Comparison of ENCODE assay signal across 8 cellular contexts in the genomic region with DNA sequence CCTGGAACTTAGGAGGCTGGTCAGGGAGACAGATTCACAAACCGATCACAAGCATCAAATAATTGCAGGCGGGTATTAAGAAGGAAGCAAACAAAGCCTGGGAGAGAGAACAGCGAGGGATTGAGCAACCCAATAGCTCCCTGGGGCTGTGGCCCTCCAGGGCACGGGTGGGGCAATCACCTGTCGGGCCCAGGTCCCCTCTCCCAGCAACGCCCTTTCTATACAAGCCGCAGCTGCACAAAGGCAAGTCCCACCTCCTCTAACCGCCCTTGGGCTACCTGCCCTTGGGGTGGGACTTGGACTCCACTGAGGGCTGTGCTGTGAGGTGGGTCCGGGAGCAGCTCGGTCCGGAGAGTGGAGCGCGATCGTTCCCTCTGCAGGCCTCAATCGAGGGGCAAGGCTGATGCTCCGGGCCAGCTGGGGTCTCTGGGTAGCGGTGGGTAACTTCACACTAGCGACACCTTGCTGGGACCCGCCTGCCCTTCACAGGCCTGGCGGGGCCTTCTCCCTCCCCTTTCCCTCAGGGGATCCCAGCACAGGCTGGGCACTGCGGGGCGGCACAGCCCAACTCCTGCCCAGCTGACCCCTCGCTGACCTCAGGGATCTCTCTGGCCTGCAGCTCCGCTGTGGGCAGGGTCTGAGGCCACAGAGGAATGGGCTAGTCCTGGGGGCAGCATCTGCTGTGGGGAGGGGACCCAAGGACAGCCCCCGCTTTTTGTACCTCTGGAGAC. TPM values are rescaled to one million over a fixed set of nuclear protein-coding genes. Genes with fewer than 3 reads are reported as not detected.
DNase-seq lines count a peak whose midpoint lies in the region; ATAC-seq, FAIRE-seq and TF ChIP-seq lines count a peak whose summit lies in the region.

No MANE protein-coding gene starts in this region.

- H3K27ac Mint-ChIP-seq in CD4-positive, alpha-beta T cell, result peak overlapping the region; percentile 97
- H3K27ac Mint-ChIP-seq in type B pancreatic cell, result peak overlapping the region; percentile 99

- peak overlapping the region; percentile 96 for H3K27ac ChIP-seq in CD4-positive, alpha-beta T cell (ENCODE audit: low read depth, low read length)
- peak overlapping the region; percentile 76 for H3K27ac ChIP-seq in HepG2 (ENCODE audit: extremely low read length, insufficient read depth, low read length)

- H3K4me1 ChIP-seq in adipocyte (ENCODE audit: control insufficient read depth, insufficient read depth, low read length), result peaks cover 27% of the 10 kb centered on the region
- peaks cover 39% of the 10 kb centered on the region for H3K4me1 ChIP-seq in HepG2 (ENCODE audit: insufficient read depth, low read length)

- H3K4me3 ChIP-seq in LNCaP clone FGC (ENCODE audit: low read depth, low read length) (peak overlapping the region; percentile 84), adipocyte (ENCODE audit: low read length) (peak overlapping the region; percentile 59), HepG2 (replicated peaks in 1 of 3; ENCODE audit: insufficient read depth in 1 of 3, low read depth in 2 of 3, low read length in 3 of 3) (peak overlapping the region; percentile 41 to 74 (median 54); a peak in 5 of 6 replicates)

- WGBS in HepG2 (ENCODE audit: low lambda C conversion rate), result 52% methylated on average over 10 of the region's 25 CpGs

- no peak for DNase-seq in CD4-positive, alpha-beta T cell
- DNase-seq in LNCaP clone FGC (ENCODE audit: low read depth), result peak; percentile 79
- no peak for DNase-seq in adipocyte (ENCODE audit: low read depth)
- DNase-seq in HepG2 (ENCODE audit: low spot score), result no peak
- DNase-seq in type B pancreatic cell (ENCODE audit: extremely low spot score, unreplicated experiment), result no peak

- no peaks in the 10 kb centered on the region for H4K20me1 ChIP-seq in HepG2 (ENCODE audit: insufficient read depth, low read length)

- H3K36me3 ChIP-seq in adipocyte (ENCODE audit: control insufficient read depth, insufficient read depth, low read length, severe bottlenecking) (peaks cover 29% of the 10 kb centered on the region), HepG2 (replicated peaks in 1 of 2; ENCODE audit: control insufficient read depth in 1 of 2, insufficient read depth in 2 of 2, low read length in 2 of 2) (peaks cover 14 to 23% of the 10 kb centered on the region in 2 experiments)

- H3K9me3 ChIP-seq in CD4-positive, alpha-beta T cell (ENCODE audit: control insufficient read depth, low read length), result no peaks in the 10 kb centered on the region
- H3K9me3 ChIP-seq in adipocyte (ENCODE audit: control insufficient read depth, low read length) (no peaks in the 10 kb centered on the region), HepG2 (ENCODE audit: low read length) (no peaks in the 10 kb centered on the region)

- in situ Hi-C loops in HepG2 (cut with HindIII; ENCODE audit: extremely low pct_ligation_motif_present, low pct_unique_long_range_greater_than_20kb), result no loop called here

- H3K9ac ChIP-seq in adipocyte (ENCODE audit: low read length) (peak overlapping the region; percentile 79), HepG2 (ENCODE audit: insufficient read depth, low read depth, low read length) (peak overlapping the region; percentile 77)

- TF ChIP-seq RAD21 in HepG2 (CRISPR knock-in tag; IDR thresholded peaks at IDR 0.05), result no peak

- no peak for ATAC-seq in CD4-positive, alpha-beta T cell (ENCODE audit: poor library complexity)
- peak; percentile 29 for ATAC-seq in HepG2
- no peak for ATAC-seq in GM21528 (IDR thresholded peaks at IDR 0.05; ENCODE audit: low FRiP score, unreplicated experiment)
- ATAC-seq in GM21529 (IDR thresholded peaks at IDR 0.05; ENCODE audit: unreplicated experiment), result no peak
- no peak for ATAC-seq in HG03520 (IDR thresholded peaks at IDR 0.05; ENCODE audit: unreplicated experiment)

- no peaks in the 10 kb centered on the region for H3K27me3 Mint-ChIP-seq in CD4-positive, alpha-beta T cell
- no peaks in the 10 kb centered on the region for H3K27me3 Mint-ChIP-seq in type B pancreatic cell

- H2AFZ ChIP-seq in HepG2 (ENCODE audit: low read length), result peak overlapping the region; percentile 94

- peak overlapping the region; percentile 94 for H3K4me2 ChIP-seq in HepG2 (ENCODE audit: low read depth, low read length)

- H3K36me3 Mint-ChIP-seq in CD4-positive, alpha-beta T cell (ENCODE audit: low read depth), result peaks cover 68% of the 10 kb centered on the region
- H3K36me3 Mint-ChIP-seq in type B pancreatic cell, result peaks cover 18% of the 10 kb centered on the region

- no peak for TF ChIP-seq POLR2A in HepG2 (IDR thresholded peaks at IDR 0.05; ENCODE audit: insufficient read depth in 1 of 2, low read depth in 2 of 2, low read length in 2 of 2)

- peak overlapping the region; percentile 90 for H3K4me3 Mint-ChIP-seq in CD4-positive, alpha-beta T cell
- H3K4me3 Mint-ChIP-seq in type B pancreatic cell, result peak overlapping the region; percentile 95

- TF ChIP-seq CTCF in CD4-positive, alpha-beta T cell (IDR thresholded peaks at IDR 0.05), result no peak
- TF ChIP-seq CTCF in LNCaP clone FGC (IDR thresholded peaks at IDR 0.05; ENCODE audit: control insufficient read depth, extremely low read depth, insufficient read depth), result no peak
- TF ChIP-seq CTCF in HepG2 (CRISPR knock-in tag; IDR thresholded peaks at IDR 0.05), result no peak
- peak; percentile 19 for TF ChIP-seq CTCF in type B pancreatic cell (conservative IDR thresholded peaks at IDR 0.05)

- peaks cover 2% of the 10 kb centered on the region for H3K79me2 ChIP-seq in HepG2 (ENCODE audit: insufficient read depth, low read length)

- H3K27me3 ChIP-seq in CD4-positive, alpha-beta T cell (ENCODE audit: control insufficient read depth, insufficient read depth, low read length), result no peaks in the 10 kb centered on the region
- H3K27me3 ChIP-seq in adipocyte (replicated peaks; ENCODE audit: control insufficient read depth, insufficient read depth, low read length) (no peaks in the 10 kb centered on the region), HepG2 (ENCODE audit: control insufficient read depth in 1 of 2, insufficient read depth in 2 of 2, low read length in 2 of 2) (no peaks in the 10 kb centered on the region)

- TF ChIP-seq EP300 in HepG2 (IDR thresholded peaks at IDR 0.05; ENCODE audit: low read depth in 2 of 2, low read length in 2 of 2) (no peak), HepG2 (CRISPR knock-in tag; IDR thresholded peaks at IDR 0.05; ENCODE audit: borderline replicate concordance) (no peak)

- POLR2A ChIA-PET in CD4-positive, alpha-beta T cell (lab: Charles Lee), result interaction anchor here (1.6 to 16.4 kb wide), 8 partner anchors 8 to 273 kb away, joined by 4 to 963 read pairs (median 8); a partner anchor contains a TSS
- POLR2A ChIA-PET in HepG2 (lab: Yijun Ruan, JAX), result interaction anchor here (0.7 to 8.0 kb wide), 12 partner anchors 17 to 146 kb away, joined by 3 to 180 read pairs (median 4); a partner anchor contains a TSS

- no peak for FAIRE-seq in HepG2 (lab: Jason Lieb, UNC)

- CTCF ChIA-PET in CD4-positive, alpha-beta T cell (lab: Charles Lee), result interaction anchor here (1.1 to 13.3 kb wide), 6 partner anchors 15 to 71 kb away, joined by 4 to 324 read pairs (median 11); a partner anchor contains a TSS
- CTCF ChIA-PET in HepG2 (lab: Yijun Ruan, JAX; ENCODE audit: low intra/inter-chr PET ratio, low total read pairs), result interaction anchor here (1.3 to 1.7 kb wide), 3 partner anchors 16 to 94 kb away, joined by 3 to 11 read pairs (median 5); a partner anchor contains a TSS

- no peaks in the 10 kb centered on the region for H3K9me3 Mint-ChIP-seq in CD4-positive, alpha-beta T cell
- no peaks in the 10 kb centered on the region for H3K9me3 Mint-ChIP-seq in type B pancreatic cell

- H3K4me1 Mint-ChIP-seq in CD4-positive, alpha-beta T cell (ENCODE audit: low read depth), result peaks cover 66% of the 10 kb centered on the region
- H3K4me1 Mint-ChIP-seq in type B pancreatic cell (ENCODE audit: unreplicated experiment), result peaks cover 18% of the 10 kb centered on the region

- TSS peak; percentile 78 for BruUV-seq in HepG2 (replicated peaks; lab: Mats Ljungman, UMichigan)

- intact Hi-C loops in CD4-positive, alpha-beta T cell (cut with DNase I, micrococcal nuclease), result no loop called here
- intact Hi-C loops in HepG2 (cut with micrococcal nuclease; ENCODE audit: unreplicated experiment), result loop anchor here (1.0 kb wide), 1 partner anchor 16 kb away; no protein-coding TSS in a partner anchor

RNA-seq across cellular contexts. Expression of a gene that starts 8.0 kb away (rescaled TPM):
- total RNA-seq in CD4-positive, alpha-beta T cell, result 100 to 1,000 TPM; 138 to 147 TPM
- 291 and 394 TPM in 2 replicates for total RNA-seq in HepG2 (2016; rRNA removed; fragmentation: Illumina TruSeq; extraction: Trizol)
- 224 and 243 TPM in 2 replicates for total RNA-seq in HepG2 (2016; cell fraction: cytosol; rRNA removed; fragmentation: Illumina TruSeq; extraction: Trizol; ENCODE audit: low read depth)
- total RNA-seq in HepG2 (2016; cell fraction: insoluble cytoplasmic fraction; rRNA removed; fragmentation: Illumina TruSeq; extraction: Trizol), result 284 and 404 TPM in 2 replicates
- total RNA-seq in HepG2 (2016; cell fraction: membrane; rRNA removed; fragmentation: Illumina TruSeq; extraction: Trizol), result 358 and 365 TPM in 2 replicates
- 232 and 256 TPM in 2 replicates for total RNA-seq in HepG2 (2016; cell fraction: nucleus; rRNA removed; fragmentation: Illumina TruSeq; extraction: Trizol)
- polyA plus RNA-seq in HepG2 (2011; rRNA removed), result 425 and 468 TPM in 2 replicates
- polyA plus RNA-seq in HepG2 (2011; cell fraction: cytosol; rRNA removed), result 471 and 553 TPM in 2 replicates
- polyA plus RNA-seq in HepG2 (2011; cell fraction: nucleus; rRNA removed), result 362 and 507 TPM in 2 replicates
- polyA plus RNA-seq in HepG2 (2012), result 214 and 248 TPM in 2 replicates
- 212 and 232 TPM in 2 replicates for polyA plus RNA-seq in HepG2 (2016; cell fraction: cytosol; fragmentation: Illumina TruSeq; extraction: Trizol; ENCODE audit: low read depth)
- polyA plus RNA-seq in HepG2 (2016; cell fraction: insoluble cytoplasmic fraction; fragmentation: Illumina TruSeq; extraction: Trizol; ENCODE audit: low read depth), result 290 and 308 TPM in 2 replicates
- polyA plus RNA-seq in HepG2 (2016; cell fraction: membrane; fragmentation: Illumina TruSeq; extraction: Trizol; ENCODE audit: low read depth), result 313 and 326 TPM in 2 replicates
- polyA plus RNA-seq in HepG2 (2016; cell fraction: nucleus; fragmentation: Illumina TruSeq; extraction: Trizol; ENCODE audit: insufficient read depth, low read depth), result 428 and 438 TPM in 2 replicates
- 299 and 308 TPM in 2 replicates for polyA minus RNA-seq in HepG2 (2011; rRNA and poly(A)+ RNA removed; ENCODE audit: low replicate concordance)
- polyA minus RNA-seq in HepG2 (2011; cell fraction: cytosol; rRNA and poly(A)+ RNA removed), result 80.4 and 95.3 TPM in 2 replicates
- 135 and 142 TPM in 2 replicates for polyA minus RNA-seq in HepG2 (2011; cell fraction: nucleus; rRNA and poly(A)+ RNA removed)
- total RNA-seq in type B pancreatic cell (ENCODE audit: low replicate concordance), result 252 and 377 TPM in 2 replicates

RNA-seq across cellular contexts. Expression of a gene that starts 8.3 kb away (rescaled TPM):
- 10 to 100 TPM; 33.9 to 34.8 TPM for total RNA-seq in CD4-positive, alpha-beta T cell
- total RNA-seq in HepG2 (2016; rRNA removed; fragmentation: Illumina TruSeq; extraction: Trizol) (130 and 190 TPM in 2 replicates), type B pancreatic cell (ENCODE audit: low replicate concordance) (46.5 and 108 TPM in 2 replicates)
- 38.0 and 40.3 TPM in 2 replicates for total RNA-seq in HepG2 (2016; cell fraction: cytosol; rRNA removed; fragmentation: Illumina TruSeq; extraction: Trizol; ENCODE audit: low read depth)
- total RNA-seq in HepG2 (2016; cell fraction: insoluble cytoplasmic fraction; rRNA removed; fragmentation: Illumina TruSeq; extraction: Trizol), result 130 and 206 TPM in 2 replicates
- 62.9 and 63.2 TPM in 2 replicates for total RNA-seq in HepG2 (2016; cell fraction: membrane; rRNA removed; fragmentation: Illumina TruSeq; extraction: Trizol)
- total RNA-seq in HepG2 (2016; cell fraction: nucleus; rRNA removed; fragmentation: Illumina TruSeq; extraction: Trizol), result 52.9 and 57.8 TPM in 2 replicates
- 57.7 and 76.3 TPM in 2 replicates for polyA plus RNA-seq in HepG2 (2011; rRNA removed)
- polyA plus RNA-seq in HepG2 (2011; cell fraction: cytosol; rRNA removed), result 64.6 and 65.8 TPM in 2 replicates
- polyA plus RNA-seq in HepG2 (2011; cell fraction: nucleus; rRNA removed), result 29.6 and 30.6 TPM in 2 replicates
- 77.8 and 90.4 TPM in 2 replicates for polyA plus RNA-seq in HepG2 (2012)
- 33.8 and 36.4 TPM in 2 replicates for polyA plus RNA-seq in HepG2 (2016; cell fraction: cytosol; fragmentation: Illumina TruSeq; extraction: Trizol; ENCODE audit: low read depth)
- polyA plus RNA-seq in HepG2 (2016; cell fraction: insoluble cytoplasmic fraction; fragmentation: Illumina TruSeq; extraction: Trizol; ENCODE audit: low read depth), result 134 and 149 TPM in 2 replicates
- 37.6 and 40.6 TPM in 2 replicates for polyA plus RNA-seq in HepG2 (2016; cell fraction: membrane; fragmentation: Illumina TruSeq; extraction: Trizol; ENCODE audit: low read depth)
- polyA plus RNA-seq in HepG2 (2016; cell fraction: nucleus; fragmentation: Illumina TruSeq; extraction: Trizol; ENCODE audit: insufficient read depth, low read depth), result 54.7 and 59.5 TPM in 2 replicates
- polyA minus RNA-seq in HepG2 (2011; rRNA and poly(A)+ RNA removed; ENCODE audit: low replicate concordance), result 28.0 and 64.6 TPM in 2 replicates
- 16.4 and 18.5 TPM in 2 replicates for polyA minus RNA-seq in HepG2 (2011; cell fraction: cytosol; rRNA and poly(A)+ RNA removed)
- polyA minus RNA-seq in HepG2 (2011; cell fraction: nucleus; rRNA and poly(A)+ RNA removed), result 29.6 and 33.3 TPM in 2 replicates

RNA-seq across cellular contexts. Expression of a gene that starts 11.3 kb away (rescaled TPM):
- total RNA-seq in CD4-positive, alpha-beta T cell, result 10 to 100 TPM; 79.0 to 83.5 TPM
- total RNA-seq in HepG2 (2016; rRNA removed; fragmentation: Illumina TruSeq; extraction: Trizol) (9.5 and 10.6 TPM in 2 replicates), type B pancreatic cell (ENCODE audit: low replicate concordance) (15.6 and 61.0 TPM in 2 replicates)
- total RNA-seq in HepG2 (2016; cell fraction: cytosol; rRNA removed; fragmentation: Illumina TruSeq; extraction: Trizol; ENCODE audit: low read depth), result 2.7 and 2.8 TPM in 2 replicates
- 9.8 and 10.6 TPM in 2 replicates for total RNA-seq in HepG2 (2016; cell fraction: insoluble cytoplasmic fraction; rRNA removed; fragmentation: Illumina TruSeq; extraction: Trizol)
- total RNA-seq in HepG2 (2016; cell fraction: membrane; rRNA removed; fragmentation: Illumina TruSeq; extraction: Trizol), result 5.0 and 5.3 TPM in 2 replicates
- total RNA-seq in HepG2 (2016; cell fraction: nucleus; rRNA removed; fragmentation: Illumina TruSeq; extraction: Trizol), result 6.1 and 6.3 TPM in 2 replicates
- 9.1 and 10.5 TPM in 2 replicates for polyA plus RNA-seq in HepG2 (2011; rRNA removed)
- polyA plus RNA-seq in HepG2 (2011; cell fraction: cytosol; rRNA removed), result 8.0 and 10.7 TPM in 2 replicates
- polyA plus RNA-seq in HepG2 (2011; cell fraction: nucleus; rRNA removed), result 13.2 and 17.8 TPM in 2 replicates
- polyA plus RNA-seq in HepG2 (2012), result 9.0 and 12.4 TPM in 2 replicates
- 1.6 and 1.7 TPM in 2 replicates for polyA plus RNA-seq in HepG2 (2016; cell fraction: cytosol; fragmentation: Illumina TruSeq; extraction: Trizol; ENCODE audit: low read depth)
- polyA plus RNA-seq in HepG2 (2016; cell fraction: insoluble cytoplasmic fraction; fragmentation: Illumina TruSeq; extraction: Trizol; ENCODE audit: low read depth), result 8.9 and 12.5 TPM in 2 replicates
- polyA plus RNA-seq in HepG2 (2016; cell fraction: membrane; fragmentation: Illumina TruSeq; extraction: Trizol; ENCODE audit: low read depth), result 3.1 and 4.4 TPM in 2 replicates
- 17.8 and 18.0 TPM in 2 replicates for polyA plus RNA-seq in HepG2 (2016; cell fraction: nucleus; fragmentation: Illumina TruSeq; extraction: Trizol; ENCODE audit: insufficient read depth, low read depth)
- 14.7 and 22.7 TPM in 2 replicates for polyA minus RNA-seq in HepG2 (2011; rRNA and poly(A)+ RNA removed; ENCODE audit: low replicate concordance)
- polyA minus RNA-seq in HepG2 (2011; cell fraction: cytosol; rRNA and poly(A)+ RNA removed), result 10.0 and 10.3 TPM in 2 replicates
- 4.1 and 4.2 TPM in 2 replicates for polyA minus RNA-seq in HepG2 (2011; cell fraction: nucleus; rRNA and poly(A)+ RNA removed)

RNA-seq across cellular contexts. Expression of a gene that starts 18.6 kb away (rescaled TPM):
- total RNA-seq in CD4-positive, alpha-beta T cell, result 100 to 1,000 TPM; 305 to 311 TPM
- total RNA-seq in HepG2 (2016; rRNA removed; fragmentation: Illumina TruSeq; extraction: Trizol), result 84.0 and 89.7 TPM in 2 replicates
- total RNA-seq in HepG2 (2016; cell fraction: cytosol; rRNA removed; fragmentation: Illumina TruSeq; extraction: Trizol; ENCODE audit: low read depth), result 98.3 and 102 TPM in 2 replicates
- total RNA-seq in HepG2 (2016; cell fraction: insoluble cytoplasmic fraction; rRNA removed; fragmentation: Illumina TruSeq; extraction: Trizol), result 84.2 and 105 TPM in 2 replicates
- 106 and 113 TPM in 2 replicates for total RNA-seq in HepG2 (2016; cell fraction: membrane; rRNA removed; fragmentation: Illumina TruSeq; extraction: Trizol)
- 42.1 and 43.4 TPM in 2 replicates for total RNA-seq in HepG2 (2016; cell fraction: nucleus; rRNA removed; fragmentation: Illumina TruSeq; extraction: Trizol)
- 287 and 302 TPM in 2 replicates for polyA plus RNA-seq in HepG2 (2011; rRNA removed)
- polyA plus RNA-seq in HepG2 (2011; cell fraction: cytosol; rRNA removed), result 405 and 458 TPM in 2 replicates
- polyA plus RNA-seq in HepG2 (2011; cell fraction: nucleus; rRNA removed), result 151 and 164 TPM in 2 replicates
- 75.2 and 129 TPM in 2 replicates for polyA plus RNA-seq in HepG2 (2012)
- 86.1 and 87.7 TPM in 2 replicates for polyA plus RNA-seq in HepG2 (2016; cell fraction: cytosol; fragmentation: Illumina TruSeq; extraction: Trizol; ENCODE audit: low read depth)
- 98.5 and 104 TPM in 2 replicates for polyA plus RNA-seq in HepG2 (2016; cell fraction: insoluble cytoplasmic fraction; fragmentation: Illumina TruSeq; extraction: Trizol; ENCODE audit: low read depth)
- polyA plus RNA-seq in HepG2 (2016; cell fraction: membrane; fragmentation: Illumina TruSeq; extraction: Trizol; ENCODE audit: low read depth), result 96.1 and 98.2 TPM in 2 replicates
- polyA plus RNA-seq in HepG2 (2016; cell fraction: nucleus; fragmentation: Illumina TruSeq; extraction: Trizol; ENCODE audit: insufficient read depth, low read depth), result 57.2 and 57.4 TPM in 2 replicates
- 93.0 and 145 TPM in 2 replicates for polyA minus RNA-seq in HepG2 (2011; rRNA and poly(A)+ RNA removed; ENCODE audit: low replicate concordance)
- polyA minus RNA-seq in HepG2 (2011; cell fraction: cytosol; rRNA and poly(A)+ RNA removed), result 36.8 and 41.7 TPM in 2 replicates
- 37.5 and 38.8 TPM in 2 replicates for polyA minus RNA-seq in HepG2 (2011; cell fraction: nucleus; rRNA and poly(A)+ RNA removed)
- 220 and 275 TPM in 2 replicates for total RNA-seq in type B pancreatic cell (ENCODE audit: low replicate concordance)

RNA-seq across cellular contexts. Expression of a gene that starts 18.8 kb away (rescaled TPM):
- total RNA-seq in CD4-positive, alpha-beta T cell, result not detected
- total RNA-seq in HepG2 (2016; rRNA removed; fragmentation: Illumina TruSeq; extraction: Trizol) (not detected in 2 replicates), type B pancreatic cell (ENCODE audit: low replicate concordance) (not detected in 2 replicates)
- total RNA-seq in HepG2 (2016; cell fraction: cytosol; rRNA removed; fragmentation: Illumina TruSeq; extraction: Trizol; ENCODE audit: low read depth), result not detected in 2 replicates
- total RNA-seq in HepG2 (2016; cell fraction: insoluble cytoplasmic fraction; rRNA removed; fragmentation: Illumina TruSeq; extraction: Trizol), result not detected in 2 replicates
- total RNA-seq in HepG2 (2016; cell fraction: membrane; rRNA removed; fragmentation: Illumina TruSeq; extraction: Trizol), result not detected in 2 replicates
- total RNA-seq in HepG2 (2016; cell fraction: nucleus; rRNA removed; fragmentation: Illumina TruSeq; extraction: Trizol), result not detected in 2 replicates
- polyA plus RNA-seq in HepG2 (2011; rRNA removed), result not detected in 2 replicates
- polyA plus RNA-seq in HepG2 (2011; cell fraction: cytosol; rRNA removed), result not detected in 2 replicates
- not detected in 2 replicates for polyA plus RNA-seq in HepG2 (2011; cell fraction: nucleus; rRNA removed)
- polyA plus RNA-seq in HepG2 (2012), result not detected in 2 replicates
- not detected in 2 replicates for polyA plus RNA-seq in HepG2 (2016; cell fraction: cytosol; fragmentation: Illumina TruSeq; extraction: Trizol; ENCODE audit: low read depth)
- not detected in 2 replicates for polyA plus RNA-seq in HepG2 (2016; cell fraction: insoluble cytoplasmic fraction; fragmentation: Illumina TruSeq; extraction: Trizol; ENCODE audit: low read depth)
- polyA plus RNA-seq in HepG2 (2016; cell fraction: membrane; fragmentation: Illumina TruSeq; extraction: Trizol; ENCODE audit: low read depth), result not detected in 2 replicates
- not detected in 2 replicates for polyA plus RNA-seq in HepG2 (2016; cell fraction: nucleus; fragmentation: Illumina TruSeq; extraction: Trizol; ENCODE audit: insufficient read depth, low read depth)
- not detected in 2 replicates for polyA minus RNA-seq in HepG2 (2011; rRNA and poly(A)+ RNA removed; ENCODE audit: low replicate concordance)
- not detected in 2 replicates for polyA minus RNA-seq in HepG2 (2011; cell fraction: cytosol; rRNA and poly(A)+ RNA removed)
- polyA minus RNA-seq in HepG2 (2011; cell fraction: nucleus; rRNA and poly(A)+ RNA removed), result not detected in 2 replicates
